20 cellular contexts compared by ENCODE assay signal in the genomic region with DNA sequence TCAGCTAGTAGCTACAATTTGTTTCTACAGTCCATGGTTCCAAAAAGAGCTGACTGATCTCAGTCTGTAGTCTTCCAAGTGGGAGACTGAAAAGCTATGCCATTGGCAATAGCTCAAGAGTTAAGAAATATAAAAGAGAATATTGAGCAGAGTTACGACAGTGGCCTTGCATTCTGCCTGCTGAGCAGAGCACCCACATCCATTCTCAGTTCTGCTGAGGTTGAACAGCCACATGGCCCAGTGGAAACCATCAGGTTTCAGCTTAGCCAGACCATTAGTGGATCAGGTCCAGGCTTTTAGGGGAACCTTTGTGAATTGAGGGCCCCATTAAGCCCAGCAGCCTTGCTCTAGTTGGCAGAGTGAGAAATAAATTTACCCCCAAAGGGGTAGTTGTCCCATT.
"Had no signal": no experiment of that assay in that cellular context is flagged by ENCODE, and none has a peak within 500 bp of the region (broad histone marks: within the 10 kb centered on the region; RNA-seq: fewer than 3 reads in every experiment).

No MANE protein-coding gene starts in this region.

- H3K4me3 ChIP-seq: MG63 had no signal

- H3K9ac ChIP-seq: SK-N-SH had no signal

- H3K27me3 ChIP-seq: MG63 had no signal

- ATAC-seq: Panc1, PC-3 had no signal

- H3K4me2 ChIP-seq: SK-N-SH had no signal

- H3K9me3 ChIP-seq: MG63, SK-N-SH had no signal

- DNase-seq: KBM-7; MG63; NCI-H1092 treated with DMSO at 0.1 percent for 48 hours; NCI-H1436; NCI-H187; NCI-H2029; NCI-H2081 treated with DMSO at 0.1 percent for 48 hours; NCI-H2171; NCI-H226; NCI-H446; NCI-H510A; NCI-H524 treated with DMSO at 0.1 percent for 48 hours; NCI-H69; NCI-H774; NK-92 treated with Interleukin-12 subunit alpha and Interleukin-12 subunit beta, amount 100 ng/mL, for 24 hours; PC-3; SHP77; SK-N-SH had no signal

- H3K36me3 ChIP-seq: MG63 had no signal

- H3K27ac ChIP-seq: RWPE1 had no signal
